ENCODE assay signal across 9 cellular contexts in the genomic region with DNA sequence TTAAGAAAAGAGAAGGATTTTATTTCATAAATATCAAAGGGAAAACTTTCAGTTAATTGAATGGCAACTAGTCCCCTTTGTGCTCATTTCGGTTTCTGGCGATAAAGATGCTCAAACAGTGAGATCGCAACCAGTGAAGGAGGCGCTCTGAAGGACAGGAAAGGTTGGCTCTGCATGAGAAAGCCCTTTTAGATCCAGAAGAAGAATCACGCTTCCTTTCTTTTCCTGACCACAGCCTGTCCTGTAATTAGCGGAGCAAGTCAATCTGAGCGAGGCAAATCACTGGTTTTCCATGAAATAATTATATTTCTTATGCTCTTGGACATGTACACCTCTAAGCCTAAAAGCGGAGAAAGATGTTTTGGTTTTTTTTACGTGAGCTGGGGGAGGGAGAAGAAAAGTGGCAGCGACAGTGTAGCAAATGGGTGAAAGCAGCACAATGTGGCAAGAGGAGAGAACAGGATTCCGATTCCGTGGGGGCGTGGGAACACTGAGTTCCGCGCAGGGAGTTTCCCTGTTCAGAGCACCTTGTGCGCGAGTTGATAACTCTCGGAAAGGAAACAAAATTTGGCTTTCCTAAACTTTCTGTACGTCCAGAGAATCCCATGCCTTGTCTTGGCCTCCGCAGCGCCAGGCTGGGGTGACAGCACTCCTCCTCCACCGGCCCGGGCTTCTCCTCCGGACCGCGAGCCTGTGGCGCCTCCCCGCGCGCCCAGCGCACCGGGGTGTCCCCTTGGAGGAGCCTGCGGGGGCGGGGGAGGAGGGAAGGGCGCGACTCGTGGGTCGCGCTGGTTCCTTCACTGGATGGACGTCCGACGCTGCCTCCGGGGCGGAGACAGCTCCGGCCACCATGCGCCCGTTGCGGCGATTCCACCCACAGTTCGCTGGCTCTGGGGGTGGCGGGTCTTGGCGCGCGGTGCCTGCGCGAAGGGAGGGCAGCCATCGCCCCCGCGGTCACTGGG. TPM values are rescaled to one million over a fixed set of nuclear protein-coding genes. Genes with fewer than 3 reads are reported as not detected.
DNase-seq lines count a peak whose midpoint lies in the region; ATAC-seq and TF ChIP-seq lines count a peak whose summit lies in the region.
"Had no signal": no experiment of that assay in that cellular context is flagged by ENCODE, and none has a peak within 500 bp of the region (broad histone marks: within the 10 kb centered on the region; RNA-seq: fewer than 3 reads in every experiment).

No MANE protein-coding gene starts in this region.

- DNase-seq in ELF-1 (ENCODE audit: low read depth, low spot score) (peak; percentile 25), Panc1 (ENCODE audit: low read depth, low spot score) (no peak), dermis blood vessel endothelial cell (peak; percentile 27), mucosa of gallbladder (ENCODE audit: low spot score) (peak; percentile 43), thoracic aorta (ENCODE audit: low spot score) (no peak), NCI-H2196 (lab: John Stamatoyannopoulos, UW; ENCODE audit: unreplicated experiment) (no peak)

- TF ChIP-seq CTCF in Panc1 (IDR thresholded peaks at IDR 0.05), result no peak
- no peak for TF ChIP-seq CTCF in thoracic aorta (IDR thresholded peaks at IDR 0.05)

- in situ Hi-C loops in Panc1 (cut with HindIII; ENCODE audit: low pct_unique_long_range_greater_than_20kb, low sequenced_read_pairs), result no loop called here

- H3K4me1 ChIP-seq in Panc1 (ENCODE audit: control insufficient read depth, insufficient read depth, low read length) (peaks cover 10% of the 10 kb centered on the region), thoracic aorta (ENCODE audit: control insufficient read depth in 1 of 2, low read depth in 2 of 2) (peaks cover 0 to 8% of the 10 kb centered on the region in 2 donors)

- H3K27me3 ChIP-seq in Panc1 (ENCODE audit: control insufficient read depth, insufficient read depth, low read length) (peaks cover 20% of the 10 kb centered on the region), thoracic aorta (replicated peaks; ENCODE audit: insufficient read depth) (no peaks in the 10 kb centered on the region)

- CTCF ChIA-PET in Panc1 (lab: Charles Lee), result no interaction called here

- H3K36me3 ChIP-seq in Panc1 (ENCODE audit: control insufficient read depth, insufficient read depth, low read length), result no peaks in the 10 kb centered on the region
- no peaks in the 10 kb centered on the region for H3K36me3 ChIP-seq in thoracic aorta

- BruUV-seq in Panc1 (replicated peaks; lab: Mats Ljungman, UMichigan), result no TSS peak

- H3K9me3 ChIP-seq in Panc1 (ENCODE audit: control insufficient read depth, insufficient read depth, low read depth, low read length) (no peaks in the 10 kb centered on the region), thoracic aorta (no peaks in the 10 kb centered on the region)

- no peak overlapping the region; the same call in 1 of the 2 replicates for H3K27ac ChIP-seq in Panc1 (ENCODE audit: low read length)
- H3K27ac ChIP-seq in thoracic aorta, result no peak overlapping the region

- POLR2A ChIA-PET in Panc1 (lab: Charles Lee), result no interaction called here

- peak; percentile 82 for ATAC-seq in Panc1
- ATAC-seq in thoracic aorta (ENCODE audit: insufficient number of reproducible peaks, low FRiP score, low read depth), result no peak
- ATAC-seq in GM18498 (IDR thresholded peaks at IDR 0.05; ENCODE audit: unreplicated experiment), result no peak
- no peak for ATAC-seq in HG03159 (IDR thresholded peaks at IDR 0.05; ENCODE audit: unreplicated experiment)

- peak overlapping the region; percentile 51 to 67 for H3K4me3 ChIP-seq in Panc1 (ENCODE audit: low read depth in 2 of 2, low read length in 2 of 2)
- H3K4me3 ChIP-seq in thoracic aorta, result peak overlapping the region; percentile 75

- intact Hi-C loops in Panc1 (cut with micrococcal nuclease; ENCODE audit: unreplicated experiment), result loop anchor here (5.0 kb wide), 2 partner anchors 84 to 101 kb away; no protein-coding TSS in a partner anchor

RNA-seq across cellular contexts. Expression of gene SLC9A2, which starts 0.6 kb away (rescaled TPM):
- total RNA-seq in Panc1 (2021; ENCODE audit: unreplicated experiment) (4.1 TPM), dermis blood vessel endothelial cell (not detected in 2 replicates), mucosa of gallbladder (19.9 TPM), thoracic aorta (under 1 TPM in 1 of 2 donors, not detected in 1; 0.71 TPM)
- polyA plus RNA-seq in Panc1 (2012; ENCODE audit: insufficient read length), result 1.0 TPM
- total RNA-seq: LHCN-M2 had no signal

Comparison
In these comparisons a context has a peak if more than half of its experiments do, and no peak if none do; other contexts are left out.
1. DNase-seq: peak in ELF-1 (single experiment), dermis blood vessel endothelial cell (single experiment) and mucosa of gallbladder (single experiment); none in Panc1 (single experiment), thoracic aorta (single experiment) and NCI-H2196 (single experiment).